Comparison of ENCODE assay signal across 8 cellular contexts in genomic region chr11:44949160-44950035, GRCh38. TPM values are rescaled to one million over a fixed set of nuclear protein-coding genes. Genes with fewer than 3 reads are reported as not detected.
DNase-seq lines count a peak whose midpoint lies in the region; ATAC-seq and TF ChIP-seq lines count a peak whose summit lies in the region.

No MANE protein-coding gene starts in this region.

- H3K9me3 ChIP-seq in RWPE2 (ENCODE audit: severe bottlenecking), result no peaks in the 10 kb centered on the region

- no peaks in the 10 kb centered on the region for H3K4me1 ChIP-seq in RWPE2 (ENCODE audit: insufficient read depth, poor library complexity, severe bottlenecking)

- H3K4me3 ChIP-seq in RWPE2 (ENCODE audit: severe bottlenecking) (peak overlapping the region; percentile 85), cardiac fibroblast (replicated peaks in 1 of 2; ENCODE audit: low read depth in 2 of 2, low read length in 2 of 2) (peak overlapping the region; percentile 83 to 100)

- DNase-seq in NCI-H345 (lab: John Stamatoyannopoulos, UW), result peak; percentile 44
- DNase-seq in NCI-H345 treated with DMSO at 0.1 percent for 48 hours (lab: John Stamatoyannopoulos, UW; ENCODE audit: unreplicated experiment), result no peak
- no peak for DNase-seq in RWPE2 (ENCODE audit: low spot score)
- peak; percentile 56 to 62 for DNase-seq in cardiac fibroblast (ENCODE audit: low read depth in 2 of 2)
- no peak for DNase-seq in left lobe of liver (ENCODE audit: low spot score)
- peak; percentile 30 for DNase-seq in stimulated activated naive CD4-positive, alpha-beta T cell treated with Interleukin-2 at 50 U/mL for 16 hours (lab: John Stamatoyannopoulos, UW)
- DNase-seq in glomerular visceral epithelial cell (ENCODE audit: extremely low spot score), result no peak
- DNase-seq in RPMI8226, result no peak

- H3K27me3 ChIP-seq in RWPE2 (ENCODE audit: insufficient read depth, poor library complexity, severe bottlenecking), result no peaks in the 10 kb centered on the region

- ATAC-seq in RWPE2 (ENCODE audit: low read depth) (peak; percentile 22; the same call in 2 of the 3 replicates), left lobe of liver (peak; percentile 10)

- H3K27ac ChIP-seq in RWPE2 (ENCODE audit: poor library complexity, severe bottlenecking), result peak overlapping the region; percentile 25

- TF ChIP-seq CTCF in RWPE2 (IDR thresholded peaks at IDR 0.05; ENCODE audit: poor library complexity, severe bottlenecking) (peak; percentile 48), cardiac fibroblast (IDR thresholded peaks at IDR 0.05; ENCODE audit: low read depth, low read length) (peak; percentile 61)

- no peaks in the 10 kb centered on the region for H3K36me3 ChIP-seq in RWPE2 (ENCODE audit: low read depth)

RNA-seq across cellular contexts. Expression of gene TP53I11, which starts 1.3 kb away (rescaled TPM):
- total RNA-seq in left lobe of liver, result 8.7 TPM

Comparison
In these comparisons a context has a peak if more than half of its experiments do, and no peak if none do; other contexts are left out.
1. DNase-seq: peak in NCI-H345 (single experiment), cardiac fibroblast (2 of 2) and stimulated activated naive CD4-positive, alpha-beta T cell treated with Interleukin-2 at 50 U/mL for 16 hours (single experiment); none in NCI-H345 treated with DMSO at 0.1 percent for 48 hours (single experiment), RWPE2 (single experiment), left lobe of liver (single experiment), glomerular visceral epithelial cell (single experiment) and RPMI8226 (single experiment).